In genomic region chr4:133390198-133390855, GRCh38 we compare ENCODE assay signal across 12 cellular contexts.
"Had no signal": no experiment of that assay in that cellular context is flagged by ENCODE, and none has a peak within 500 bp of the region (broad histone marks: within the 10 kb centered on the region; RNA-seq: fewer than 3 reads in every experiment).

No MANE protein-coding gene starts in this region.

- ATAC-seq: left ventricle myocardium superior, T-helper 17 cell had no signal

- H3K9me3 Mint-ChIP-seq: activated T-helper 1 cell treated with anti-CD3 and anti-CD28 coated beads, Interleukin-12 subunit alpha, Interleukin-12 subunit beta, Interleukin-2, Interleukin-4 antibody, amounts not matched to agents 30 ng/mL and 10 ng/mL and 1 ng/mL, durations not matched to agents 14 hours and 24 hours and 36 hours; nephron had no signal

- H3K27me3 ChIP-seq: esophagus squamous epithelium had no signal

- H3K9me3 ChIP-seq: thoracic aorta had no signal

- DNase-seq: activated CD4-positive, alpha-beta T cell treated with anti-CD3 and anti-CD28 coated beads for 4 hours; anterior cingulate cortex; esophagus squamous epithelium; glutamatergic neuron; kidney glomerular epithelial cell; left ventricle myocardium superior; stimulated activated CD4-positive, alpha-beta T cell treated with anti-CD3 and anti-CD28 coated beads, Interleukin-12 subunit alpha, Interleukin-12 subunit beta, amount 100 ng/mL, for 4 hours; stimulated activated CD4-positive, alpha-beta T cell treated with anti-CD3 and anti-CD28 coated beads, Interleukin-2, amount 100 ng/mL, for 24 hours; T-helper 17 cell had no signal

- H3K4me1 ChIP-seq: esophagus squamous epithelium had no signal

- H3K27ac Mint-ChIP-seq: activated T-helper 1 cell treated with anti-CD3 and anti-CD28 coated beads, Interleukin-12 subunit alpha, Interleukin-12 subunit beta, Interleukin-2, Interleukin-4 antibody, amounts not matched to agents 30 ng/mL and 10 ng/mL and 1 ng/mL, durations not matched to agents 14 hours and 24 hours and 36 hours; nephron; T-helper 17 cell had no signal

- H3K27ac ChIP-seq: esophagus squamous epithelium, thoracic aorta had no signal

- H3K4me3 Mint-ChIP-seq: activated T-helper 1 cell treated with anti-CD3 and anti-CD28 coated beads, Interleukin-12 subunit alpha, Interleukin-12 subunit beta, Interleukin-2, Interleukin-4 antibody, amounts not matched to agents 30 ng/mL and 10 ng/mL and 1 ng/mL, durations not matched to agents 14 hours and 24 hours and 36 hours; nephron; T-helper 17 cell had no signal

- H3K27me3 Mint-ChIP-seq: T-helper 17 cell had no signal

- H3K4me3 ChIP-seq: esophagus squamous epithelium, thoracic aorta had no signal

- H3K4me1 Mint-ChIP-seq: nephron, T-helper 17 cell had no signal

- H3K36me3 ChIP-seq: esophagus squamous epithelium, thoracic aorta had no signal
